1 cellular context compared by ENCODE assay signal in the genomic region with DNA sequence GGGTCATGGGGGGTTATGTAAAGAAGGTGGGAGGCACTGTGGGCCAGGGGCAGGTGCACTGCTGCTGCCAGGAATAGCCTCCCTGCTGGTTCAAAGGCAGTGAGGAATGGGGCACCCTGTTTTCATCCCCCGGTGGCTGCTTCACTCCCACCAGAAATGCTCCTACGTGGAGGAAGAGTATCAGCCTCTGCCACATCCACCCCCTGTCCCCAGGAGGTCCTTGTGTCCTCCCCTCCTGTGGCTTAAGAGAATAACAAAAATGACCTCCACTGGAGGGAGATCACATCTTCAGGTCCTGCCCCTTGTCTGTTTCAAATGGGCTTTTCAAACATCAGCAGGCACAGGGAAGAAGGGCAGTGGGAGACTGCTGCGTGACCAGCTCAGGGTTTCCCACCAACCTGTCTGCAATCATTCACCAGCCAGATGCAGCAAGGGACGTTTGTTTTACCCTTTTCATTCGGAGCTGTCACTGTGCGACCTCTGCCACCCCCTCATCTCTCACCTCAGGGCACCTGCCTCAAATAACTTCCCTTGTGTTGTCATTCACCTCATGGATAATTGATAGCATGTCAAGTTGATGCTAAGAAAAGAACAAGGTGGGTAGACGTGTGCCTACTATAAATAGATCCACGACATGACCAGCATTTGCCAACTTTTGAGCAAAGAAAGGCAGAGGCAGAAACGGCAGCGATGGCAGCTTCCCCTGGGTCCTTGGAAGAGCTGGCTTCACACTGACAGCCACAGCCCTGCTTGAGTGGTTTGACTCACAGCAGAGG.
TF ChIP-seq lines count a peak whose summit lies in the region.

No MANE protein-coding gene starts in this region.

TF ChIP-seq in GM12878, 131 proteins besides CTCF, POLR2A, EP300 and RAD21 (continued from another document):
- TF ChIP-seq E2F8 (IDR thresholded peaks at IDR 0.05; ENCODE audit: low read depth, partially characterized antibody), result peak; percentile 43
- no peak for TF ChIP-seq ESRRA (IDR thresholded peaks at IDR 0.05; ENCODE audit: low read length)
- no peak for TF ChIP-seq ZNF592 (IDR thresholded peaks at IDR 0.05)
- peak; percentile 96 for TF ChIP-seq MTA2 (IDR thresholded peaks at IDR 0.05; ENCODE audit: low read depth)
- TF ChIP-seq NFXL1 (IDR thresholded peaks at IDR 0.05; ENCODE audit: borderline replicate concordance), result no peak
- no peak for TF ChIP-seq SUPT20H (IDR thresholded peaks at IDR 0.05; ENCODE audit: borderline replicate concordance, control insufficient read depth, low read depth, low read length)
- TF ChIP-seq CHD2 (IDR thresholded peaks at IDR 0.05; ENCODE audit: borderline replicate concordance, low read depth, low read length), result peak; percentile 78
- TF ChIP-seq TARDBP (IDR thresholded peaks at IDR 0.05; ENCODE audit: borderline replicate concordance), result no peak
- TF ChIP-seq, protein P1, sequence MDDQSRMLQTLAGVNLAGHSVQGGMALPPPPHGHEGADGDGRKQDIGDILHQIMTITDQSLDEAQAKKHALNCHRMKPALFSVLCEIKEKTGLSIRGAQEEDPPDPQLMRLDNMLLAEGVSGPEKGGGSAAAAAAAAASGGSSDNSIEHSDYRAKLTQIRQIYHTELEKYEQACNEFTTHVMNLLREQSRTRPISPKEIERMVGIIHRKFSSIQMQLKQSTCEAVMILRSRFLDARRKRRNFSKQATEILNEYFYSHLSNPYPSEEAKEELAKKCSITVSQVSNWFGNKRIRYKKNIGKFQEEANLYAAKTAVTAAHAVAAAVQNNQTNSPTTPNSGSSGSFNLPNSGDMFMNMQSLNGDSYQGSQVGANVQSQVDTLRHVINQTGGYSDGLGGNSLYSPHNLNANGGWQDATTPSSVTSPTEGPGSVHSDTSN (IDR thresholded peaks at IDR 0.05; ENCODE audit: insufficient replicate concordance, low read depth, low read length), result peak; percentile 79
